1 cellular context compared by ENCODE assay signal in genomic region chr5:14110680-14111079, GRCh38.
A peak's percentile ranks its signal among the peaks of the same experiment; 100 is the strongest.
TF ChIP-seq lines count a peak whose summit lies in the region.

No MANE protein-coding gene starts in this region.

TF ChIP-seq in GM12878, 131 proteins besides CTCF, POLR2A, EP300 and RAD21:
- TF ChIP-seq YY1 (IDR thresholded peaks at IDR 0.05; ENCODE audit: low read depth, low read length), result 0 out of 2 replicates have a peak, but pooled peaks have one; percentile 42
- TF ChIP-seq ZNF622 (IDR thresholded peaks at IDR 0.05), result no peak
